Comparison of ENCODE assay signal across 13 cellular contexts in genomic region chr9:105637787-105638395, GRCh38. TPM values are rescaled to one million over a fixed set of nuclear protein-coding genes. Genes with fewer than 3 reads are reported as not detected.
DNase-seq lines count a peak whose midpoint lies in the region; ATAC-seq, FAIRE-seq and TF ChIP-seq lines count a peak whose summit lies in the region.
"Had no signal": no experiment of that assay in that cellular context is flagged by ENCODE, and none has a peak within 500 bp of the region (broad histone marks: within the 10 kb centered on the region; RNA-seq: fewer than 3 reads in every experiment).

No MANE protein-coding gene starts in this region.

- no peaks in the 10 kb centered on the region for H4K20me1 ChIP-seq in SK-N-SH (ENCODE audit: insufficient read depth)

- H3K27me3 ChIP-seq in AG04450 (ENCODE audit: control insufficient read depth, insufficient read depth, low read length), result no peaks in the 10 kb centered on the region
- H3K27me3 ChIP-seq in SK-N-SH (ENCODE audit: insufficient read depth), result no peaks in the 10 kb centered on the region
- H3K27me3 ChIP-seq in foreskin keratinocyte, result no peaks in the 10 kb centered on the region
- no peaks in the 10 kb centered on the region for H3K27me3 ChIP-seq in HAP-1 (ENCODE audit: low read depth)
- H3K27me3 ChIP-seq: stomach had no signal

- H3F3A ChIP-seq in SK-N-SH (replicated peaks; ENCODE audit: insufficient read depth), result no peaks in the 10 kb centered on the region

- no peaks in the 10 kb centered on the region for H3K9me3 ChIP-seq in AG04450 (ENCODE audit: control insufficient read depth, insufficient read depth, low read length)
- 0 out of 2 replicates have a peak, but pooled peaks cover 6% of the 10 kb centered on the region for H3K9me3 ChIP-seq in SK-N-SH
- no peaks in the 10 kb centered on the region for H3K9me3 ChIP-seq in HAP-1

- no peak for TF ChIP-seq EP300 in SK-N-SH (IDR thresholded peaks at IDR 0.05; ENCODE audit: borderline replicate concordance in 1 of 2, low read depth in 1 of 2, low read length in 1 of 2)

- CTCF ChIA-PET in AG04450 (lab: Charles Lee) (interaction anchor here (0.5 to 1.9 kb wide), 11 partner anchors 8 to 244 kb away, joined by 3 to 7 read pairs (median 4); no protein-coding TSS in a partner anchor), SK-N-SH (lab: Yijun Ruan, JAX) (interaction anchor here (0.7 to 2.9 kb wide), 7 partner anchors 10 to 1076 kb away, joined by 3 to 10 read pairs (median 4); no protein-coding TSS in a partner anchor)

- POLR2A ChIA-PET in AG04450 (lab: Yijun Ruan, JAX), result no interaction called here
- POLR2A ChIA-PET in SK-N-SH (lab: Yijun Ruan, JAX), result no interaction called here

- DNase-seq in AG04450 (ENCODE audit: low read depth, low spot score), result no peak
- DNase-seq in GM18507 (ENCODE audit: extremely low spot score, insufficient read length, low read depth), result no peak
- no peak for DNase-seq in SK-N-SH
- peak in 1 of 2 donors; percentile 5 for DNase-seq in foreskin keratinocyte
- no peak for DNase-seq in HAP-1 (ENCODE audit: low spot score in 2 of 2)
- no peak for DNase-seq in GM19240 (ENCODE audit: insufficient read length, low spot score)
- DNase-seq: activated T-cell treated with anti-CD3 and anti-CD28 coated beads, Interleukin-2, amount 50 U/mL, for 1 hour; NCI-H1930; stimulated activated CD4-positive, alpha-beta T cell treated with anti-CD3 and anti-CD28 coated beads, Interleukin-12 subunit alpha, Interleukin-12 subunit beta, amount 100 ng/mL, for 4 hours; stomach; SW 1271 had no signal

- no peak overlapping the region for H3K9ac ChIP-seq in SK-N-SH

- peak; percentile 46 for FAIRE-seq in GM18507 (lab: Jason Lieb, UNC)

- in situ Hi-C loops in HAP-1 (cut with MboI; ENCODE audit: low sequenced_read_pairs), result no loop called here

- WGBS in SK-N-SH (ENCODE audit: low lambda C conversion rate), result 95% methylated on average over 4 of the region's 4 CpGs

- no peak overlapping the region for H3K4me3 ChIP-seq in AG04450 (ENCODE audit: low read depth, low read length)
- no peak overlapping the region for H3K4me3 ChIP-seq in SK-N-SH (ENCODE audit: low read depth in 2 of 2, low read length in 1 of 2)
- no peak overlapping the region for H3K4me3 ChIP-seq in HAP-1
- H3K4me3 ChIP-seq: stomach had no signal

- no peaks in the 10 kb centered on the region for H3K9me2 ChIP-seq in SK-N-SH

- H3K4me2 ChIP-seq in SK-N-SH, result no peak overlapping the region

- H3K4me1 ChIP-seq in SK-N-SH (ENCODE audit: control insufficient read depth in 1 of 2, insufficient read depth in 2 of 2, low read depth in 1 of 2, low read length in 1 of 2) (no peaks in the 10 kb centered on the region), foreskin keratinocyte (no peaks in the 10 kb centered on the region), HAP-1 (no peaks in the 10 kb centered on the region)
- H3K4me1 ChIP-seq: stomach had no signal

- H3K36me3 ChIP-seq in SK-N-SH (replicated peaks in 1 of 2; ENCODE audit: control insufficient read depth in 1 of 2, insufficient read depth in 2 of 2, low read length in 1 of 2) (peaks cover 9 to 17% of the 10 kb centered on the region in 2 experiments), HAP-1 (replicated peaks) (no peaks in the 10 kb centered on the region; the same call in 1 of the 2 replicates)

- H3K79me2 ChIP-seq in SK-N-SH (ENCODE audit: insufficient read depth), result no peaks in the 10 kb centered on the region

- H3K27ac ChIP-seq in AG04450 (ENCODE audit: low read depth, low read length) (no peak overlapping the region), SK-N-SH (ENCODE audit: low read depth in 2 of 2, low read length in 1 of 2) (no peak overlapping the region), foreskin keratinocyte (no peak overlapping the region)
- H3K27ac ChIP-seq: stomach had no signal

- H2AFZ ChIP-seq in SK-N-SH (ENCODE audit: low read depth), result no peak overlapping the region

- ATAC-seq in foreskin keratinocyte (no peak), GM21723 (IDR thresholded peaks at IDR 0.05; ENCODE audit: unreplicated experiment) (no peak), HG03469 (IDR thresholded peaks at IDR 0.05; ENCODE audit: unreplicated experiment) (no peak)

- TF ChIP-seq RAD21 in SK-N-SH (IDR thresholded peaks at IDR 0.05; ENCODE audit: low read length), result peak; percentile 12; the same call in 1 of the 2 replicates

- TF ChIP-seq CTCF in AG04450 (IDR thresholded peaks at IDR 0.05; ENCODE audit: low read depth, low read length) (peak; percentile 60), SK-N-SH (IDR thresholded peaks at IDR 0.05) (peak; percentile 58), foreskin keratinocyte (conservative IDR thresholded peaks at IDR 0.05) (peak; percentile 61)

TF ChIP-seq in SK-N-SH, 30 proteins besides CTCF, POLR2A, EP300 and RAD21:
- TF ChIP-seq SMC3 (IDR thresholded peaks at IDR 0.05; ENCODE audit: low read depth, low read length) (peak; percentile 22; the same call in 1 of the 2 replicates), GATA2 (CRISPR knock-in tag; IDR thresholded peaks at IDR 0.05) (no peak)

RNA-seq across cellular contexts. Expression of gene TAL2, which starts 24.4 kb away (rescaled TPM):
- not detected in 2 replicates for polyA plus RNA-seq in AG04450 (2011; rRNA removed)
- not detected in 2 replicates for polyA minus RNA-seq in AG04450 (2011; rRNA and poly(A)+ RNA removed)
- polyA plus RNA-seq in SK-N-SH (2012; rRNA removed), result 0.15 and 0.47 TPM in 2 replicates
- not detected in 2 replicates for polyA plus RNA-seq in SK-N-SH (2012; cell fraction: cytosol; rRNA removed)
- polyA plus RNA-seq in SK-N-SH (2012; cell fraction: nucleus; rRNA removed), result 0.27 and 0.71 TPM in 2 replicates
- total RNA-seq in foreskin keratinocyte, result not detected in 2 replicates
- not detected in 2 replicates for polyA plus RNA-seq in foreskin keratinocyte
- polyA plus RNA-seq: stomach had no signal

RNA-seq across cellular contexts. Expression of gene TMEM38B, which starts 56.5 kb away (rescaled TPM):
- polyA plus RNA-seq in AG04450 (2011; rRNA removed) (5.1 and 7.5 TPM in 2 replicates), SK-N-SH (2012; rRNA removed) (6.8 and 10.5 TPM in 2 replicates), foreskin keratinocyte (3.9 and 4.8 TPM in 2 replicates)
- 4.9 and 5.6 TPM in 2 replicates for polyA minus RNA-seq in AG04450 (2011; rRNA and poly(A)+ RNA removed)
- 9.0 and 11.2 TPM in 2 replicates for polyA plus RNA-seq in SK-N-SH (2012; cell fraction: cytosol; rRNA removed)
- polyA plus RNA-seq in SK-N-SH (2012; cell fraction: nucleus; rRNA removed), result 1.2 and 3.0 TPM in 2 replicates
- 10.4 and 11.8 TPM in 2 replicates for total RNA-seq in foreskin keratinocyte
